ENCODE assay signal across 8 cellular contexts in the genomic region with DNA sequence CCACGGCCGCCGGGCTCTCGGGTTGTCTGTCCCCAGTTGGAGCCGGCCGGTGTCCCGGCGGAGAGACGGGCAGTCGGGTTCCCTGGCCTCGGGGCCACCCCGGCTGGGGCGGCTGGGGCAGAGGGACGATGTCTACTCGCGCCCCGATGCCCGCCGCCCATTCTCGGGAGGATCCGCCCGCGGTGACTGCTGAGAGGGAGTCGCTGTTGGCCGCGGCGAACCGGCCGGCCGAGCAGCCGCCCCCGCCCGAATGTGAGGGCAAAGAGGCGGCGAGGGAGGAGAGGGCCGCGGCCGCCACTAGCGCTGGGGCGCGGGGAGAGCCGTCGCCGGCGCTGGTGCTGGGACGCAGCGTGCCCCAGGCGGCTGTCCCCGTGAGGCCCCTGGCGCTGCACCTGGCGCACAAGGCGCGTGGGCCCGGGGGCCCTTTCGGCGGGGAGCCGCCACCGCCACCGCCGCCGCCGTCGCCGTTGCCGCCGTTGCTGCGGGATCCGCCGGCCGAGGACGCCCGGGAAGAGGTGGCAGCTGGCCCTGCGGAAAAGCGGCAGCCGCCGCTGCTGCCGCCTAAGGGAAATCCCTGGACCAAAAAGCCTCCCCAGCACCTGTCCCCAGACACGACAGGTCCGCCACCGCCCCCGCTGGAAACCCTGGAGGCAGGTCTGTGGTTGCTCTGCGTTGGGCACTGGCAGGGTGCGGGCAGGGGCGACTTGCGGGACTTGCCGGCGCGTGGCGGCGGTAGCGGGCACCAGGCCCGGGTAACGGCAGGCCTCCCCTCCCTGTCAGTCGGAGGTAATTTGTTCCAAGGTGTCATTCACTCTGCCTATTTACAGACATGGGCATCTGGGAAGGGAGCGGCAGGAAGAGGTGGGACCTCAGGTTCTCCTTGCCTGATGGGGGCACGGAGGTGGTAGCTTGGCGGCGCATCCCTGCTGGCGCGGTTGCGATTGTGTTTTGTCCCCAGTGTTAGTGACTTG. TPM values are rescaled to one million over a fixed set of nuclear protein-coding genes. Genes with fewer than 3 reads are reported as not detected.
DNase-seq lines count a peak whose midpoint lies in the region; ATAC-seq, FAIRE-seq and TF ChIP-seq lines count a peak whose summit lies in the region.

No MANE protein-coding gene starts in this region.

- H3K4me1 ChIP-seq in HUES6 (ENCODE audit: control insufficient read depth, insufficient read depth, low read length) = peaks cover 6% of the 10 kb centered on the region; the same call in 1 of the 2 replicates

- H3K9me3 Mint-ChIP-seq in neural crest cell = no peaks in the 10 kb centered on the region
- H3K9me3 Mint-ChIP-seq in stimulated activated naive CD8-positive, alpha-beta T cell treated with anti-CD3 and anti-CD28 coated beads, Interleukin-15, amount 100 ng/mL, for 72 hours = no peaks in the 10 kb centered on the region

- DNase-seq in DMS53 (lab: John Stamatoyannopoulos, UW) = peak; percentile 79
- DNase-seq in RCC 7860 (ENCODE audit: low spot score) = peak; percentile 51
- peak; percentile 88 for DNase-seq in activated effector memory CD4-positive, alpha-beta T cell treated with anti-CD3 and anti-CD28 coated beads, Interleukin-2, amount 50 U/mL, for 16 hours
- peak; percentile 35 to 74 for DNase-seq in foreskin fibroblast
- peak; percentile 55 for DNase-seq in neural crest cell (ENCODE audit: low read depth, low spot score)
- peak; percentile 59 to 74 for DNase-seq in stimulated activated naive CD8-positive, alpha-beta T cell treated with anti-CD3 and anti-CD28 coated beads, Interleukin-15, amount 100 ng/mL, for 72 hours

- peak overlapping the region; percentile 95 for H3K9ac ChIP-seq in HUES6 (ENCODE audit: low read length)

- H3K4me1 Mint-ChIP-seq in neural crest cell = peaks cover 23% of the 10 kb centered on the region
- H3K4me1 Mint-ChIP-seq in stimulated activated naive CD8-positive, alpha-beta T cell treated with anti-CD3 and anti-CD28 coated beads, Interleukin-15, amount 100 ng/mL, for 72 hours = peaks cover 17% of the 10 kb centered on the region

- H3K27me3 Mint-ChIP-seq in neural crest cell (ENCODE audit: low read depth) = no peaks in the 10 kb centered on the region
- no peaks in the 10 kb centered on the region for H3K27me3 Mint-ChIP-seq in stimulated activated naive CD8-positive, alpha-beta T cell treated with anti-CD3 and anti-CD28 coated beads, Interleukin-15, amount 100 ng/mL, for 72 hours

- H3K36me3 Mint-ChIP-seq in neural crest cell (ENCODE audit: low read depth) = no peaks in the 10 kb centered on the region

- no peak overlapping the region for H3K27ac Mint-ChIP-seq in neural crest cell (ENCODE audit: unreplicated experiment)
- H3K27ac Mint-ChIP-seq in stimulated activated naive CD8-positive, alpha-beta T cell treated with anti-CD3 and anti-CD28 coated beads, Interleukin-15, amount 100 ng/mL, for 72 hours = peak overlapping the region; percentile 76 to 78

- no peak for FAIRE-seq in RCC 7860 (lab: Jason Lieb, UNC)

- no peaks in the 10 kb centered on the region for H3K9me3 ChIP-seq in HUES6 (ENCODE audit: control insufficient read depth, insufficient read depth, low read depth, low read length)

- H3K4me3 ChIP-seq in HUES6 (ENCODE audit: low read depth, low read length) = peak overlapping the region; percentile 72
- peak overlapping the region; percentile 76 to 85 for H3K4me3 ChIP-seq in foreskin fibroblast (ENCODE audit: low read depth in 1 of 2, low read length in 2 of 2)

- H3K27me3 ChIP-seq in HUES6 (ENCODE audit: control insufficient read depth, insufficient read depth, low read length) = no peaks in the 10 kb centered on the region

- H3K27ac ChIP-seq in HUES6 (ENCODE audit: low read depth, low read length) = peak overlapping the region; percentile 74; the same call in 1 of the 2 replicates

- TF ChIP-seq CTCF in foreskin fibroblast (IDR thresholded peaks at IDR 0.05; ENCODE audit: low read depth, low read length) (no peak), neural crest cell (conservative IDR thresholded peaks at IDR 0.05) (no peak)

- H3K4me3 Mint-ChIP-seq in neural crest cell = peak overlapping the region; percentile 94
- peak overlapping the region; percentile 83 to 88 for H3K4me3 Mint-ChIP-seq in stimulated activated naive CD8-positive, alpha-beta T cell treated with anti-CD3 and anti-CD28 coated beads, Interleukin-15, amount 100 ng/mL, for 72 hours

- peak; percentile 39 for ATAC-seq in GM21526 (IDR thresholded peaks at IDR 0.05; ENCODE audit: low FRiP score, unreplicated experiment)
- ATAC-seq in stimulated activated naive CD8-positive, alpha-beta T cell treated with anti-CD3 and anti-CD28 coated beads, Interleukin-15, amount 100 ng/mL, for 72 hours = peak; percentile 58

- H3K36me3 ChIP-seq in HUES6 (ENCODE audit: control insufficient read depth, insufficient read depth, low read length) = no peaks in the 10 kb centered on the region

RNA-seq across cellular contexts. Expression of gene LARP1B, which starts 0.7 kb away (rescaled TPM):
- 15.6 and 16.9 TPM in 2 replicates for total RNA-seq in neural crest cell

Comparison
In these comparisons a context has a peak if more than half of its experiments do, and no peak if none do; other contexts are left out.
1. Peak in every context shown above with its lines: DNase-seq, ATAC-seq, H3K4me3 ChIP-seq and H3K27ac ChIP-seq.